4 cellular contexts compared by ENCODE assay signal in the genomic region with DNA sequence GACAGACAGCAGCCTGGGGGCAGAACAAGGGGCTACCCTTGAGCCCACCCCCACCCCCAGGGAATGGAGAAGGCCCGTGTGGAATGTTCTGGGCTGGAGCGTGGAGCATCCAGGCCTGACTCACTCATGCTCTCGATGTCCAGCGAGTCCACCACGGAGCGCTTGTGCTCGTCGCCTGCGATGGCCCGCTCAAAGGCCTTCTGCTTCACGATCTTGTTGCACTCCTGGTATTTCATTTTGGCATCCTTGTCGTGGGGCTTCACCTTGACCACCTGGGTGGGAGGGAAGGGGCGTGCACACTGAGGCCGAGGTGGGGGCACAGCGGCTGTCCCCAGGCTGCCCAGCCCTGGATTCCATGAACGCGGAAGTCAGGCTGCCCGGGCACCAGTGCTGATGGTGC. TPM values are rescaled to one million over a fixed set of nuclear protein-coding genes. Genes with fewer than 3 reads are reported as not detected.
"Had no signal": no experiment of that assay in that cellular context is flagged by ENCODE, and none has a peak within 500 bp of the region (broad histone marks: within the 10 kb centered on the region; RNA-seq: fewer than 3 reads in every experiment).

No MANE protein-coding gene starts in this region.

RNA-seq across cellular contexts. Expression of gene PNMA8B, which starts 31.1 kb away (rescaled TPM):
- polyA plus RNA-seq: immature natural killer cell, keratinocyte had no signal

RNA-seq across cellular contexts. Expression of gene PNMA8A, which starts 55.4 kb away (rescaled TPM):
- total RNA-seq: lung microvascular endothelial cell, mononuclear cell had no signal
- polyA plus RNA-seq: immature natural killer cell had no signal
